ENCODE assay signal across 1 cellular context in genomic region chr18:64027931-64028695, GRCh38.
TF ChIP-seq lines count a peak whose summit lies in the region.

No MANE protein-coding gene starts in this region.

TF ChIP-seq in GM12878, 131 proteins besides CTCF, POLR2A, EP300 and RAD21 (continued from another document):
- 0 out of 2 replicates have a peak, but pooled peaks have one; percentile 54 for TF ChIP-seq MEF2A (IDR thresholded peaks at IDR 0.05; ENCODE audit: insufficient read depth, low read depth, low read length)
- TF ChIP-seq MEF2B (IDR thresholded peaks at IDR 0.05; ENCODE audit: partially characterized antibody, poor library complexity, severe bottlenecking), result peak; percentile 61
- TF ChIP-seq MTA2 (IDR thresholded peaks at IDR 0.05; ENCODE audit: low read depth), result peak; percentile 63; the same call in 1 of the 2 replicates
- peak; percentile 78 for TF ChIP-seq NR2F1 (conservative IDR thresholded peaks at IDR 0.05)
- no peak for TF ChIP-seq MAX (IDR thresholded peaks at IDR 0.05; ENCODE audit: low read depth, low read length)
- TF ChIP-seq SP1 (IDR thresholded peaks at IDR 0.05; ENCODE audit: low read depth, low read length), result peak; percentile 4
- no peak for TF ChIP-seq CREB1 (IDR thresholded peaks at IDR 0.05; ENCODE audit: low read depth)
- TF ChIP-seq DPF2 (IDR thresholded peaks at IDR 0.05), result peak; percentile 67
- TF ChIP-seq SPI1 (IDR thresholded peaks at IDR 0.05; ENCODE audit: borderline replicate concordance, insufficient read depth, low read depth, low read length), result peak; percentile 85
- TF ChIP-seq IKZF2 (IDR thresholded peaks at IDR 0.05), result peak in 1 of 2 experiments; percentile 68; a peak in 2 of 4 replicates
